In genomic region chr19:41887711-41888382, GRCh38 we compare ENCODE assay signal across 8 cellular contexts. TPM values are rescaled to one million over a fixed set of nuclear protein-coding genes. Genes with fewer than 3 reads are reported as not detected.
DNase-seq lines count a peak whose midpoint lies in the region; ATAC-seq lines count a peak whose summit lies in the region.

No MANE protein-coding gene starts in this region.

- no peaks in the 10 kb centered on the region for H3K9me3 Mint-ChIP-seq in activated T-helper 2 cell treated with anti-CD3 and anti-CD28 coated beads, Interferon-gamma antibody, Interleukin-2, Interleukin-4, amounts not matched to agents 10 μg/mL and 5 μg/mL and 100 μg/mL, durations not matched to agents 14 hours and 24 hours and 36 hours

- DNase-seq in EH (ENCODE audit: low read depth), result peak; percentile 62
- DNase-seq in NCI-H510A treated with DMSO at 0.1 percent for 48 hours (lab: John Stamatoyannopoulos, UW), result peak; percentile 87
- peak; percentile 66 for DNase-seq in activated T-helper 2 cell treated with anti-CD3 and anti-CD28 coated beads, Interferon-gamma antibody, Interleukin-2, Interleukin-4, amounts not matched to agents 10 μg/mL and 5 μg/mL and 100 μg/mL, durations not matched to agents 14 hours and 24 hours and 36 hours (ENCODE audit: low spot score)
- DNase-seq in iPS-NIHi11 (ENCODE audit: low spot score), result peak; percentile 77
- peak; percentile 65 to 85 (median 77) for DNase-seq in stimulated activated CD4-positive, alpha-beta T cell treated with anti-CD3 and anti-CD28 coated beads, TNF-alpha, amount 100 ng/mL, for 4 hours (ENCODE audit: low read depth in 3 of 3)
- DNase-seq in cerebellum (ENCODE audit: low spot score), result no peak

- peak overlapping the region; percentile 86 for H3K27ac Mint-ChIP-seq in activated T-helper 2 cell treated with anti-CD3 and anti-CD28 coated beads, Interferon-gamma antibody, Interleukin-2, Interleukin-4, amounts not matched to agents 10 μg/mL and 5 μg/mL and 100 μg/mL, durations not matched to agents 14 hours and 24 hours and 36 hours

- peaks cover 48% of the 10 kb centered on the region for H3K4me1 Mint-ChIP-seq in activated T-helper 2 cell treated with anti-CD3 and anti-CD28 coated beads, Interferon-gamma antibody, Interleukin-2, Interleukin-4, amounts not matched to agents 10 μg/mL and 5 μg/mL and 100 μg/mL, durations not matched to agents 14 hours and 24 hours and 36 hours (ENCODE audit: low read depth)

- intact Hi-C loops in activated T-helper 2 cell treated with anti-CD3 and anti-CD28 coated beads, Interferon-gamma antibody, Interleukin-2, Interleukin-4, amounts not matched to agents 10 μg/mL and 5 μg/mL and 100 μg/mL, durations not matched to agents 14 hours and 24 hours and 36 hours (cut with micrococcal nuclease), result loop anchor here (1.0 to 2.0 kb wide), 2 partner anchors 41 to 57 kb away; partner anchors contain the start of gene ERFL

- ATAC-seq in GM18511 (IDR thresholded peaks at IDR 0.05; ENCODE audit: unreplicated experiment) (no peak), HG03571 (IDR thresholded peaks at IDR 0.05; ENCODE audit: unreplicated experiment) (no peak)

- H3K27me3 Mint-ChIP-seq in activated T-helper 2 cell treated with anti-CD3 and anti-CD28 coated beads, Interferon-gamma antibody, Interleukin-2, Interleukin-4, amounts not matched to agents 10 μg/mL and 5 μg/mL and 100 μg/mL, durations not matched to agents 14 hours and 24 hours and 36 hours (ENCODE audit: low read depth), result no peaks in the 10 kb centered on the region

- peaks cover 63% of the 10 kb centered on the region for H3K36me3 Mint-ChIP-seq in activated T-helper 2 cell treated with anti-CD3 and anti-CD28 coated beads, Interferon-gamma antibody, Interleukin-2, Interleukin-4, amounts not matched to agents 10 μg/mL and 5 μg/mL and 100 μg/mL, durations not matched to agents 14 hours and 24 hours and 36 hours (ENCODE audit: low read depth)

- peak overlapping the region; percentile 81 for H3K4me3 Mint-ChIP-seq in activated T-helper 2 cell treated with anti-CD3 and anti-CD28 coated beads, Interferon-gamma antibody, Interleukin-2, Interleukin-4, amounts not matched to agents 10 μg/mL and 5 μg/mL and 100 μg/mL, durations not matched to agents 14 hours and 24 hours and 36 hours (ENCODE audit: low read depth)

RNA-seq across cellular contexts. Expression of gene ARHGEF1, which starts 4.9 kb away (rescaled TPM):
- total RNA-seq in activated T-helper 2 cell treated with anti-CD3 and anti-CD28 coated beads, Interferon-gamma antibody, Interleukin-2, Interleukin-4, amounts not matched to agents 10 μg/mL and 5 μg/mL and 100 μg/mL, durations not matched to agents 14 hours and 24 hours and 36 hours, result 340 and 353 TPM in 2 replicates
- total RNA-seq in cerebellum, result 11.2 TPM

RNA-seq across cellular contexts. Expression of gene CD79A, which starts 10.8 kb away (rescaled TPM):
- 0.67 and 0.84 TPM in 2 replicates for total RNA-seq in activated T-helper 2 cell treated with anti-CD3 and anti-CD28 coated beads, Interferon-gamma antibody, Interleukin-2, Interleukin-4, amounts not matched to agents 10 μg/mL and 5 μg/mL and 100 μg/mL, durations not matched to agents 14 hours and 24 hours and 36 hours
- total RNA-seq in cerebellum, result not detected

RNA-seq across cellular contexts. Expression of gene RPS19, which starts 27.8 kb away (rescaled TPM):
- total RNA-seq in activated T-helper 2 cell treated with anti-CD3 and anti-CD28 coated beads, Interferon-gamma antibody, Interleukin-2, Interleukin-4, amounts not matched to agents 10 μg/mL and 5 μg/mL and 100 μg/mL, durations not matched to agents 14 hours and 24 hours and 36 hours, result 2,928 and 2,943 TPM in 2 replicates
- 229 TPM for total RNA-seq in cerebellum

RNA-seq across cellular contexts. Expression of gene ERFL, which starts 40.4 kb away (rescaled TPM):
- total RNA-seq in activated T-helper 2 cell treated with anti-CD3 and anti-CD28 coated beads, Interferon-gamma antibody, Interleukin-2, Interleukin-4, amounts not matched to agents 10 μg/mL and 5 μg/mL and 100 μg/mL, durations not matched to agents 14 hours and 24 hours and 36 hours, result 2.1 and 2.3 TPM in 2 replicates
- total RNA-seq in cerebellum, result not detected

RNA-seq across cellular contexts. Expression of gene DMRTC2, which starts 43.0 kb away (rescaled TPM):
- not detected in 2 replicates for total RNA-seq in activated T-helper 2 cell treated with anti-CD3 and anti-CD28 coated beads, Interferon-gamma antibody, Interleukin-2, Interleukin-4, amounts not matched to agents 10 μg/mL and 5 μg/mL and 100 μg/mL, durations not matched to agents 14 hours and 24 hours and 36 hours
- total RNA-seq in cerebellum, result not detected

Comparison
In these comparisons a context has a peak if more than half of its experiments do, and no peak if none do; other contexts are left out.
1. RNA of gene ARHGEF1, which starts 4.9 kb away (total RNA-seq): 340 to 353 TPM in activated T-helper 2 cell treated with anti-CD3 and anti-CD28 coated beads, Interferon-gamma antibody, Interleukin-2, Interleukin-4, amounts not matched to agents 10 μg/mL and 5 μg/mL and 100 μg/mL, durations not matched to agents 14 hours and 24 hours and 36 hours; 11.2 TPM in cerebellum (single experiment); every median in the first group is over 10 times any median in the second.
2. RNA of gene RPS19, which starts 27.8 kb away (total RNA-seq): 2,928 to 2,943 TPM in activated T-helper 2 cell treated with anti-CD3 and anti-CD28 coated beads, Interferon-gamma antibody, Interleukin-2, Interleukin-4, amounts not matched to agents 10 μg/mL and 5 μg/mL and 100 μg/mL, durations not matched to agents 14 hours and 24 hours and 36 hours; 229 TPM in cerebellum (single experiment); every median in the first group is over 10 times any median in the second.